In the genomic region with DNA sequence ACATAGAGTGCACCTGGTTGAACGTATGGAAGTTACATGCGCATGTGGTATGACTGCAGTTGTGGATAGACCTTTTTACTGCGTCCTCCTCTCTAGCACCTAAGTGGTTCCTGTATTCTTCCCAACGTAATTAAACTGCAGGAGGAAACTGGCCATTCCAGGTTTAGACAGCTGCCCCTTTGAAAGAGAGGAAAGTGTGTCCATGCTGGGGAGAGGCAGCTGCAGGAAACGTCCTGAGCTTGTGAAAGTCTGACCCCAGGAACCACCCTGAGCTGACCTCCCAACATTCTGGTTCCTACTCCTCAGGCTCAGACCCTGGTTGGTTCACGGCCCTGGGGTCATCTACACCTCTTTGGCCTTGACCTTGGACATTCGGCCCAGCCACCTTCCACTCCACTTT, we compare ENCODE assay signal across 12 cellular contexts.
"Had no signal": no experiment of that assay in that cellular context is flagged by ENCODE, and none has a peak within 500 bp of the region (broad histone marks: within the 10 kb centered on the region; RNA-seq: fewer than 3 reads in every experiment).

No MANE protein-coding gene starts in this region.

- H3K27ac Mint-ChIP-seq: activated CD4-positive, alpha-beta T cell treated with anti-CD3 and anti-CD28 coated beads, Interleukin-2, amount 10 ng/mL, durations not matched to agents 7 days and 5 days; activated naive CD4-positive, alpha-beta T cell treated with anti-CD3 and anti-CD28 coated beads, Interleukin-2, amount 50 U/mL, for 24 hours; memory B cell had no signal

- H3K27me3 Mint-ChIP-seq: activated CD4-positive, alpha-beta T cell treated with anti-CD3 and anti-CD28 coated beads, Interleukin-2, amount 10 ng/mL, durations not matched to agents 7 days and 5 days; activated naive CD4-positive, alpha-beta T cell treated with anti-CD3 and anti-CD28 coated beads, Interleukin-2, amount 50 U/mL, for 24 hours; memory B cell had no signal

- H3K4me3 Mint-ChIP-seq: activated CD4-positive, alpha-beta T cell treated with anti-CD3 and anti-CD28 coated beads, Interleukin-2, amount 10 ng/mL, durations not matched to agents 7 days and 5 days; activated naive CD4-positive, alpha-beta T cell treated with anti-CD3 and anti-CD28 coated beads, Interleukin-2, amount 50 U/mL, for 24 hours; central memory CD8-positive, alpha-beta T cell; memory B cell had no signal

- DNase-seq: activated CD4-positive, alpha-beta T cell treated with anti-CD3 and anti-CD28 coated beads, Interleukin-2, amount 10 ng/mL, durations not matched to agents 7 days and 5 days; activated CD4-positive, CD25-positive, alpha-beta regulatory T cell; activated T-cell treated with anti-CD3 and anti-CD28 coated beads, Interleukin-2, amount 50 U/mL, for 1 hour; body of pancreas; cortex of kidney; effector CD8-positive, alpha-beta T cell; left ventricle myocardium inferior; small intestine; thyroid gland had no signal

- H3K9me3 Mint-ChIP-seq: activated naive CD4-positive, alpha-beta T cell treated with anti-CD3 and anti-CD28 coated beads, Interleukin-2, amount 50 U/mL, for 24 hours; central memory CD8-positive, alpha-beta T cell had no signal

- H3K4me1 Mint-ChIP-seq: activated CD4-positive, alpha-beta T cell treated with anti-CD3 and anti-CD28 coated beads, Interleukin-2, amount 10 ng/mL, durations not matched to agents 7 days and 5 days; activated naive CD4-positive, alpha-beta T cell treated with anti-CD3 and anti-CD28 coated beads, Interleukin-2, amount 50 U/mL, for 24 hours; central memory CD8-positive, alpha-beta T cell; memory B cell had no signal
